Comparison of ENCODE assay signal across 23 cellular contexts in genomic region chr15:90633361-90633760, GRCh38.
"Had no signal": no experiment of that assay in that cellular context is flagged by ENCODE, and none has a peak within 500 bp of the region (broad histone marks: within the 10 kb centered on the region; RNA-seq: fewer than 3 reads in every experiment).

No MANE protein-coding gene starts in this region.

- H3K27ac Mint-ChIP-seq: activated CD4-positive, alpha-beta memory T cell treated with anti-CD3 and anti-CD28 coated beads for 36 hours; activated CD8-positive, alpha-beta memory T cell treated with anti-CD3 and anti-CD28 coated beads, Interleukin-2, amount 10 ng/mL, durations not matched to agents 7 days and 5 days; activated T-helper 2 cell treated with anti-CD3 and anti-CD28 coated beads, Interferon-gamma antibody, Interleukin-2, Interleukin-4, amounts not matched to agents 10 μg/mL and 5 μg/mL and 100 μg/mL, durations not matched to agents 14 hours and 24 hours and 36 hours had no signal

- DNase-seq: activated CD4-positive, alpha-beta memory T cell treated with anti-CD3 and anti-CD28 coated beads for 36 hours; activated CD4-positive, alpha-beta T cell treated with anti-CD3 and anti-CD28 coated beads for 1 hour; activated CD8-positive, alpha-beta memory T cell treated with anti-CD3 and anti-CD28 coated beads, Interleukin-2, amount 10 ng/mL, durations not matched to agents 7 days and 5 days; activated naive CD4-positive, alpha-beta T cell treated with Interleukin-2 at 50 U/mL for 16 hours; activated T-cell treated with anti-CD3 and anti-CD28 coated beads for 4 hours; amniotic stem cell; cerebellar nuclear complex; heart right ventricle; islet precursor cell; left cardiac atrium; occipital lobe; SIG-M5; sigmoid colon; stimulated activated CD4-positive, alpha-beta T cell treated with anti-CD3 and anti-CD28 coated beads, Interleukin-2, amount 100 ng/mL, for 48 hours; stimulated activated naive CD4-positive, alpha-beta T cell treated with Interleukin-2 at 50 U/mL for 16 hours; substantia nigra; T-helper 9 cell had no signal

- H3K4me3 ChIP-seq: breast epithelium, coronary artery, esophagus muscularis mucosa, heart right ventricle, sigmoid colon, tibial nerve had no signal

- H3K27me3 Mint-ChIP-seq: activated CD4-positive, alpha-beta memory T cell treated with anti-CD3 and anti-CD28 coated beads for 36 hours; activated CD8-positive, alpha-beta memory T cell treated with anti-CD3 and anti-CD28 coated beads, Interleukin-2, amount 10 ng/mL, durations not matched to agents 7 days and 5 days had no signal

- H3K9me3 Mint-ChIP-seq: activated CD4-positive, alpha-beta memory T cell treated with anti-CD3 and anti-CD28 coated beads for 36 hours; activated T-helper 2 cell treated with anti-CD3 and anti-CD28 coated beads, Interferon-gamma antibody, Interleukin-2, Interleukin-4, amounts not matched to agents 10 μg/mL and 5 μg/mL and 100 μg/mL, durations not matched to agents 14 hours and 24 hours and 36 hours had no signal

- H3K4me1 Mint-ChIP-seq: activated CD8-positive, alpha-beta memory T cell treated with anti-CD3 and anti-CD28 coated beads, Interleukin-2, amount 10 ng/mL, durations not matched to agents 7 days and 5 days had no signal

- ATAC-seq: activated CD8-positive, alpha-beta memory T cell treated with anti-CD3 and anti-CD28 coated beads, Interleukin-2, amount 10 ng/mL, durations not matched to agents 7 days and 5 days; heart right ventricle; left cardiac atrium; SK-N-SH treated with all-trans-retinoic acid at 6 μM for 48 hours had no signal

- H3K4me3 Mint-ChIP-seq: activated CD4-positive, alpha-beta memory T cell treated with anti-CD3 and anti-CD28 coated beads for 36 hours; activated CD8-positive, alpha-beta memory T cell treated with anti-CD3 and anti-CD28 coated beads, Interleukin-2, amount 10 ng/mL, durations not matched to agents 7 days and 5 days had no signal
